In genomic region chr1:67493148-67493547, GRCh38 we compare ENCODE assay signal across 34 cellular contexts.
"Had no signal": no experiment of that assay in that cellular context is flagged by ENCODE, and none has a peak within 500 bp of the region (broad histone marks: within the 10 kb centered on the region; RNA-seq: fewer than 3 reads in every experiment).

No MANE protein-coding gene starts in this region.

- H3K4me1 ChIP-seq: adrenal gland, ascending aorta, body of pancreas, breast epithelium had no signal

- ATAC-seq: activated naive CD4-positive, alpha-beta T cell treated with anti-CD3 and anti-CD28 coated beads, Interleukin-2, amount 50 U/mL, for 72 hours; activated naive CD8-positive, alpha-beta T cell treated with anti-CD3 and anti-CD28 coated beads, Interleukin-2, amount 50 U/mL, for 24 hours; activated T-cell treated with anti-CD3 and anti-CD28 coated beads, Interleukin-2, amount 50 U/mL, for 4 hours; activated T-cell treated with anti-CD3 and anti-CD28 coated beads, Interleukin-2, amount 50 U/mL, for 72 hours; activated T-helper 17 cell treated with anti-CD3 and anti-CD28 coated beads, Interleukin-2, amount 50 U/mL, for 72 hours; body of pancreas had no signal

- H3K27me3 ChIP-seq: adrenal gland, ascending aorta, body of pancreas, brain microvascular endothelial cell, breast epithelium had no signal

- H3K27ac ChIP-seq: adrenal gland, ascending aorta, body of pancreas, brain microvascular endothelial cell, breast epithelium, cardiac muscle cell had no signal

- FAIRE-seq: astrocyte, bronchial epithelial cell had no signal

- H3K36me3 ChIP-seq: adrenal gland, ascending aorta, brain microvascular endothelial cell, breast epithelium, cardiac muscle cell had no signal

- H3K4me3 ChIP-seq: adrenal gland, ascending aorta, body of pancreas, breast epithelium, cardiac muscle cell had no signal

- DNase-seq: activated effector memory CD4-positive, alpha-beta T cell treated with anti-CD3 and anti-CD28 coated beads, Interleukin-2, amount 50 U/mL, for 16 hours; activated effector memory CD4-positive, alpha-beta T cell treated with Interleukin-2 at 50 U/mL for 16 hours; activated gamma-delta T cell; activated gamma-delta T cell treated with Interleukin-2 at 50 U/mL for 16 hours; activated naive CD4-positive, alpha-beta T cell; activated naive CD4-positive, alpha-beta T cell treated with anti-CD3 and anti-CD28 coated beads for 36 hours; activated naive CD4-positive, alpha-beta T cell treated with anti-CD3 and anti-CD28 coated beads, Interleukin-2, amount 10 ng/mL, durations not matched to agents 7 days and 5 days; activated naive CD4-positive, alpha-beta T cell treated with anti-CD3 and anti-CD28 coated beads, Interleukin-2, amount 50 U/mL, for 16 hours; activated naive CD4-positive, alpha-beta T cell treated with Interleukin-2 at 50 U/mL for 16 hours; activated naive CD8-positive, alpha-beta T cell treated with anti-CD3 and anti-CD28 coated beads for 36 hours; activated naive CD8-positive, alpha-beta T cell treated with anti-CD3 and anti-CD28 coated beads, Interleukin-2, amount 10 ng/mL, durations not matched to agents 7 days and 5 days; activated naive CD8-positive, alpha-beta T cell treated with anti-CD3 and anti-CD28 coated beads, Interleukin-2, amount 50 U/mL, for 24 hours; activated T-cell treated with anti-CD3 and anti-CD28 coated beads, Interleukin-2, amount 50 U/mL, for 1 hour; activated T-cell treated with anti-CD3 and anti-CD28 coated beads, Interleukin-2, amount 50 U/mL, for 24 hours; activated T-cell treated with anti-CD3 and anti-CD28 coated beads, Interleukin-2, amount 50 U/mL, for 4 hours; activated T-cell treated with anti-CD3 and anti-CD28 coated beads, Interleukin-2, amount 50 U/mL, for 48 hours; activated T-cell treated with anti-CD3 and anti-CD28 coated beads, Interleukin-2, amount 50 U/mL, for 72 hours; adrenal gland; amniotic stem cell; amygdala; anterior cingulate cortex; aorta; body of pancreas; brain microvascular endothelial cell; caudate nucleus; central memory CD4-positive, alpha-beta T cell; cerebellar nuclear complex had no signal

- H3K9me3 ChIP-seq: adrenal gland, ascending aorta, body of pancreas, breast epithelium had no signal
